8 cellular contexts compared by ENCODE assay signal in the genomic region with DNA sequence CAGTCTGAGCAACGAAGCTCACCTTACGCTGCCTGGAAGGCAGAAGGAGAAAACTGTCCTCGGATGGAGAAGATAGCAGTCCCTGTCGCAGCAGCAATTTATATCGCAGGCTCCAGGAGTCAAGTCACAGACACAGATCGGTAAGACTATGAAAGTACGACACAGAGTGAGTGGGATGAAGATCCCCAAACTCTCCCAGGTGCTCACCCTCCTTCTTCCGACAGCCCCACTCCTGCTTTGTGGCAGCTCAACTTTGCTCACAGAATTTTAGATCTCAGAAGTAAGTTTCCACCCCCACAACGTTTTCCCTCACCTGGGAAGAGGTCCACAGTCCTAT.
A peak's percentile ranks its signal among the peaks of the same experiment; 100 is the strongest.
DNase-seq lines count a peak whose midpoint lies in the region; ATAC-seq and TF ChIP-seq lines count a peak whose summit lies in the region.

No MANE protein-coding gene starts in this region.

- no peaks in the 10 kb centered on the region for H3K9me3 ChIP-seq in neutrophil

- TF ChIP-seq CTCF in neutrophil (IDR thresholded peaks at IDR 0.05): no peak

- no peaks in the 10 kb centered on the region for H3K36me3 ChIP-seq in neutrophil

- H3K4me3 ChIP-seq in neutrophil (ENCODE audit: low read depth in 1 of 2, low read length in 1 of 2): peak overlapping the region; percentile 74 to 77

- peak; percentile 6 for DNase-seq in RPMI8226
- DNase-seq in epithelial cell of prostate (ENCODE audit: low read depth, low spot score): no peak
- DNase-seq in NCI-H2081 treated with DMSO at 0.1 percent for 48 hours (lab: John Stamatoyannopoulos, UW): no peak
- no peak for DNase-seq in NCI-H1048 (lab: John Stamatoyannopoulos, UW)

- H3K27ac ChIP-seq in epithelial cell of prostate (peak overlapping the region; percentile 39), neutrophil (peak overlapping the region; percentile 70)

- ATAC-seq in GM19397 (IDR thresholded peaks at IDR 0.05; ENCODE audit: unreplicated experiment): peak; percentile 2
- ATAC-seq in GM19351 (IDR thresholded peaks at IDR 0.05; ENCODE audit: unreplicated experiment): no peak
- no peak for ATAC-seq in HG03460 (IDR thresholded peaks at IDR 0.05; ENCODE audit: unreplicated experiment)

- no peaks in the 10 kb centered on the region for H3K27me3 ChIP-seq in neutrophil

- H3K4me1 ChIP-seq in neutrophil (ENCODE audit: control insufficient read depth in 1 of 2, insufficient read depth in 1 of 2, low read depth in 1 of 2, low read length in 1 of 2): peaks cover 37 to 40% of the 10 kb centered on the region in 2 experiments
